Comparison of ENCODE assay signal across 26 cellular contexts in the genomic region with DNA sequence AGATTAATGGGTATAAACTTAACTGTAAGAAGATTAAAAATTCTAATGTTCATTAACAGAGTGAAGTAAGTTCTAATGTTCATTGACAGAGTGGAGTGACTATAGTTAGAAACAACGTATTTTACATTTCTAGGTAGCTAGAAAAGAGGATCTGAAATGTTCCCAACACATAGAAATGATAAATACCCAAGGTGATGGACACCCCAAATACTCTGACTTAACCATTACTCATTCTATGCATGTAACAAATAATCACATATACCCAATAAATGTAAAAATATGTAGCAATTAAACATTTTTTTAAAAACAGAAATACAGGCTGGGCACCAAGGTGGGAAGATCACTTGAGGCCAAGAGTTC.
DNase-seq lines count a peak whose midpoint lies in the region; ATAC-seq, FAIRE-seq and TF ChIP-seq lines count a peak whose summit lies in the region.
"Had no signal": no experiment of that assay in that cellular context is flagged by ENCODE, and none has a peak within 500 bp of the region (broad histone marks: within the 10 kb centered on the region; RNA-seq: fewer than 3 reads in every experiment).

No MANE protein-coding gene starts in this region.

- no peaks in the 10 kb centered on the region for H3K9me3 ChIP-seq in DOHH2 (ENCODE audit: control insufficient read depth, insufficient read depth, low read length)
- no peaks in the 10 kb centered on the region for H3K9me3 ChIP-seq in GM12878 (replicated peaks; ENCODE audit: control insufficient read depth, insufficient read depth, low read length)
- H3K9me3 ChIP-seq in neural progenitor cell (ENCODE audit: low read depth) = no peaks in the 10 kb centered on the region
- H3K9me3 ChIP-seq: ascending aorta; BLaER1 treated with 17β-estradiol and CSF1 and Interleukin-3, amounts not matched to agents 10 nM and 100 nM; Caco-2; heart left ventricle had no signal

- H3K27ac Mint-ChIP-seq in progenitor cell of endocrine pancreas (peak overlapping the region; percentile 43), neural progenitor cell (no peak overlapping the region)
- H3K27ac Mint-ChIP-seq: activated naive CD8-positive, alpha-beta T cell; stimulated activated effector memory CD8-positive, alpha-beta T cell treated with anti-CD3 and anti-CD28 coated beads, Interleukin-12 subunit alpha, Interleukin-12 subunit beta, amount 100 ng/mL, for 72 hours had no signal

- H3K4me3 ChIP-seq in DOHH2 (ENCODE audit: low read length) (peak overlapping the region; percentile 49), GM12878 (no peak overlapping the region), neural progenitor cell (no peak overlapping the region)
- H3K4me3 ChIP-seq: ascending aorta; BLaER1 treated with 17β-estradiol and CSF1 and Interleukin-3, amounts not matched to agents 10 nM and 100 nM; heart left ventricle; smooth muscle cell had no signal

- FAIRE-seq in GM12878 (lab: Jason Lieb, UNC) = no peak
- FAIRE-seq: urothelium cell line had no signal

- H3K9ac ChIP-seq in GM12878 (ENCODE audit: control insufficient read depth, insufficient read depth, low read length) (no peak overlapping the region), neural progenitor cell (no peak overlapping the region)
- H3K9ac ChIP-seq: BLaER1 treated with 17β-estradiol and CSF1 and Interleukin-3, amounts not matched to agents 10 nM and 100 nM had no signal

- H4K20me1 ChIP-seq in DOHH2 (ENCODE audit: control insufficient read depth, insufficient read depth, low read depth, low read length) (0 out of 2 replicates have a peak, but pooled peaks cover 5% of the 10 kb centered on the region), GM12878 (ENCODE audit: control insufficient read depth, insufficient read depth) (no peaks in the 10 kb centered on the region), neural progenitor cell (ENCODE audit: low read depth) (peaks cover 20% of the 10 kb centered on the region)

- no peak overlapping the region for H2AFZ ChIP-seq in GM12878 (ENCODE audit: control insufficient read depth, low read depth, low read length)
- H2AFZ ChIP-seq in neural progenitor cell (replicated peaks) = no peak overlapping the region

- no TSS peak for BruUV-seq in GM12878 (replicated peaks; lab: Mats Ljungman, UMichigan)

- no peak for TF ChIP-seq CTCF in DOHH2 (IDR thresholded peaks at IDR 0.05; ENCODE audit: low read depth, low read length, poor library complexity, severe bottlenecking)
- TF ChIP-seq CTCF in GM12878 (IDR thresholded peaks at IDR 0.05 in 2 of 3, conservative IDR thresholded peaks at IDR 0.05 in 1 of 3; ENCODE audit: control insufficient read depth in 2 of 3, extremely low read depth in 1 of 3, insufficient read depth in 1 of 3, low read depth in 3 of 3, low read length in 3 of 3) = no peak
- no peak for TF ChIP-seq CTCF in progenitor cell of endocrine pancreas (IDR thresholded peaks at IDR 0.05; ENCODE audit: unreplicated experiment)
- no peak for TF ChIP-seq CTCF in neural progenitor cell (IDR thresholded peaks at IDR 0.05)

- 95% methylated on average over 1 of the region's 1 CpG for WGBS in GM12878 (ENCODE audit: insufficient coverage, insufficient replicate concordance, low lambda C conversion rate, missing lambda C conversion rate)

- H3K9me2 ChIP-seq in DOHH2 (replicated peaks; ENCODE audit: control insufficient read depth, low read length) = no peaks in the 10 kb centered on the region

- H3K36me3 Mint-ChIP-seq in progenitor cell of endocrine pancreas (ENCODE audit: insufficient read depth) (peaks cover 3% of the 10 kb centered on the region), neural progenitor cell (no peaks in the 10 kb centered on the region)
- H3K36me3 Mint-ChIP-seq: stimulated activated effector memory CD8-positive, alpha-beta T cell treated with anti-CD3 and anti-CD28 coated beads, Interleukin-12 subunit alpha, Interleukin-12 subunit beta, amount 100 ng/mL, for 72 hours had no signal

- H3K4me1 Mint-ChIP-seq in progenitor cell of endocrine pancreas (ENCODE audit: low read depth) (peaks cover 10% of the 10 kb centered on the region), neural progenitor cell (no peaks in the 10 kb centered on the region)

- intact Hi-C loops in GM12878 (cut with micrococcal nuclease; ENCODE audit: unreplicated experiment) = no loop called here

- DNase-seq in GM12878 (ENCODE audit: low read depth, low spot score) (no peak), progenitor cell of endocrine pancreas (ENCODE audit: low spot score, unreplicated experiment) (no peak), COLO829 (ENCODE audit: low spot score) (no peak), iPS-NIHi11 (ENCODE audit: low spot score) (no peak), neural progenitor cell (ENCODE audit: low spot score) (no peak), MV-4-11 (lab: John Stamatoyannopoulos, UW) (no peak)
- DNase-seq: activated CD4-positive, alpha-beta T cell treated with anti-CD3 and anti-CD28 coated beads, Interleukin-2, amount 50 U/mL, for 1 hour; Caco-2; DND-41; heart left ventricle; KG1; NCI-H524 treated with DMSO at 0.1 percent for 48 hours; nucleus accumbens; RPMI8226; stimulated activated CD4-positive, alpha-beta T cell treated with anti-CD3 and anti-CD28 coated beads, Interleukin-2, amount 100 ng/mL, for 24 hours had no signal

- H3K4me1 ChIP-seq in DOHH2 (ENCODE audit: control insufficient read depth, low read length) = peaks cover 32% of the 10 kb centered on the region
- H3K4me1 ChIP-seq in GM12878 (ENCODE audit: control insufficient read depth, insufficient read depth, low read length) = peaks cover 7% of the 10 kb centered on the region; the same call in 1 of the 2 replicates
- H3K4me1 ChIP-seq in neural progenitor cell = no peaks in the 10 kb centered on the region

- H3K9me3 Mint-ChIP-seq in progenitor cell of endocrine pancreas (ENCODE audit: low read depth) (no peaks in the 10 kb centered on the region), neural progenitor cell (no peaks in the 10 kb centered on the region)
- H3K9me3 Mint-ChIP-seq: central memory CD8-positive, alpha-beta T cell; stimulated activated effector memory CD8-positive, alpha-beta T cell treated with anti-CD3 and anti-CD28 coated beads, Interleukin-12 subunit alpha, Interleukin-12 subunit beta, amount 100 ng/mL, for 72 hours had no signal

- in situ Hi-C loops in GM12878 (cut with MboI) = no loop called here

- RAD21 ChIA-PET in GM12878 (lab: Charles Lee; ENCODE audit: unreplicated experiment) = interaction anchor here (1.0 kb wide), 1 partner anchor 47 kb away, joined by 4 read pairs; no protein-coding TSS in a partner anchor

- ATAC-seq in HG02885 (IDR thresholded peaks at IDR 0.05; ENCODE audit: poor library complexity, unreplicated experiment) = peak; percentile 47
- ATAC-seq in GM12878 = peak; percentile 48
- ATAC-seq: HCT116; stimulated activated effector memory CD8-positive, alpha-beta T cell treated with anti-CD3 and anti-CD28 coated beads, Interleukin-12 subunit alpha, Interleukin-12 subunit beta, amount 100 ng/mL, for 72 hours had no signal

- TF ChIP-seq EP300 in GM12878 (IDR thresholded peaks at IDR 0.05; ENCODE audit: borderline replicate concordance in 1 of 2, control insufficient read depth in 1 of 2, low read depth in 2 of 2, low read length in 2 of 2) = no peak

- H3K4me3 Mint-ChIP-seq in progenitor cell of endocrine pancreas (ENCODE audit: low read depth) (no peak overlapping the region), neural progenitor cell (no peak overlapping the region)
- H3K4me3 Mint-ChIP-seq: activated naive CD8-positive, alpha-beta T cell; central memory CD8-positive, alpha-beta T cell; stimulated activated effector memory CD8-positive, alpha-beta T cell treated with anti-CD3 and anti-CD28 coated beads, Interleukin-12 subunit alpha, Interleukin-12 subunit beta, amount 100 ng/mL, for 72 hours had no signal

- no peaks in the 10 kb centered on the region for H3K36me3 ChIP-seq in DOHH2 (ENCODE audit: control insufficient read depth, low read length)
- H3K36me3 ChIP-seq in GM12878 (ENCODE audit: control insufficient read depth in 2 of 2, insufficient read depth in 2 of 2, low read length in 1 of 2) = no peaks in the 10 kb centered on the region
- H3K36me3 ChIP-seq in neural progenitor cell = no peaks in the 10 kb centered on the region
- H3K36me3 ChIP-seq: ascending aorta, heart left ventricle had no signal

- H3K79me2 ChIP-seq in DOHH2 (ENCODE audit: control insufficient read depth, low read length) (peaks cover 47% of the 10 kb centered on the region), GM12878 (ENCODE audit: control insufficient read depth, insufficient read depth, low read length) (no peaks in the 10 kb centered on the region), neural progenitor cell (ENCODE audit: low read depth) (peaks cover 78% of the 10 kb centered on the region)

- POLR2A ChIA-PET in GM12878 (lab: Charles Lee) = interaction anchor here (0.6 to 1.5 kb wide), 2 partner anchors 48 to 70 kb away, joined by 3 to 7 read pairs; no protein-coding TSS in a partner anchor

- CTCF ChIA-PET in GM12878 (lab: Yijun Ruan, JAX) = interaction anchor here (0.5 to 0.6 kb wide), 2 partner anchors 84 to 116 kb away, joined by 3 to 5 read pairs; no protein-coding TSS in a partner anchor

- H3F3A ChIP-seq in DOHH2 (ENCODE audit: control insufficient read depth, insufficient read depth) (no peaks in the 10 kb centered on the region), neural progenitor cell (ENCODE audit: low read depth) (no peaks in the 10 kb centered on the region)

- no peak overlapping the region for H3K27ac ChIP-seq in DOHH2 (ENCODE audit: low read depth, low read length)
- H3K27ac ChIP-seq in GM12878 (ENCODE audit: control insufficient read depth, insufficient read depth) = no peak overlapping the region
- no peak overlapping the region for H3K27ac ChIP-seq in neural progenitor cell
- H3K27ac ChIP-seq: ascending aorta; BLaER1 treated with 17β-estradiol and CSF1 and Interleukin-3, amounts not matched to agents 10 nM and 100 nM; heart left ventricle; VCaP had no signal

- TF ChIP-seq POLR2A in GM12878 (IDR thresholded peaks at IDR 0.05; ENCODE audit: low read depth, low read length) = no peak

- SMC1A ChIA-PET in GM12878 (lab: Charles Lee; ENCODE audit: uncharacterized antibody, unreplicated experiment) = interaction anchor here (1.4 kb wide), 1 partner anchor 47 kb away, joined by 4 read pairs; no protein-coding TSS in a partner anchor

- TF ChIP-seq RAD21 in GM12878 (IDR thresholded peaks at IDR 0.05; ENCODE audit: insufficient read depth, low read depth, low read length) = no peak

- H3K27me3 Mint-ChIP-seq in progenitor cell of endocrine pancreas = no peaks in the 10 kb centered on the region
- H3K27me3 Mint-ChIP-seq in neural progenitor cell (ENCODE audit: insufficient read depth, low read depth) = no peaks in the 10 kb centered on the region
- H3K27me3 Mint-ChIP-seq: activated naive CD8-positive, alpha-beta T cell; central memory CD8-positive, alpha-beta T cell had no signal

- no peaks in the 10 kb centered on the region for H3K27me3 ChIP-seq in DOHH2 (ENCODE audit: control insufficient read depth, low read length)
- H3K27me3 ChIP-seq in GM12878 (replicated peaks in 1 of 2; ENCODE audit: control insufficient read depth in 2 of 2, insufficient read depth in 2 of 2, low read length in 1 of 2) = no peaks in the 10 kb centered on the region
- no peaks in the 10 kb centered on the region for H3K27me3 ChIP-seq in neural progenitor cell
- H3K27me3 ChIP-seq: ascending aorta; BLaER1 treated with 17β-estradiol and CSF1 and Interleukin-3, amounts not matched to agents 10 nM and 100 nM; heart left ventricle had no signal

- peak overlapping the region; percentile 59 for H3K4me2 ChIP-seq in DOHH2 (ENCODE audit: low read length)
- no peak overlapping the region for H3K4me2 ChIP-seq in GM12878 (ENCODE audit: control insufficient read depth, insufficient read depth)
- H3K4me2 ChIP-seq in neural progenitor cell = no peak overlapping the region
- H3K4me2 ChIP-seq: smooth muscle cell had no signal
